4 cellular contexts compared by ENCODE assay signal in genomic region chr9:38324213-38324612, GRCh38.
A peak's percentile ranks its signal among the peaks of the same experiment; 100 is the strongest.
DNase-seq lines count a peak whose midpoint lies in the region; TF ChIP-seq lines count a peak whose summit lies in the region.
"Not testable (repeated sequence)": the region's sequence is repeated elsewhere in the genome, so short reads cannot be mapped to it uniquely, and the experiment has no call there.

No MANE protein-coding gene starts in this region.

- H3K36me3 Mint-ChIP-seq in osteocyte (ENCODE audit: unreplicated experiment) = not testable (repeated sequence)

- TF ChIP-seq CTCF in osteocyte (IDR thresholded peaks at IDR 0.05); testis (IDR thresholded peaks at IDR 0.05): not testable (repeated sequence)

- H3K4me1 ChIP-seq in testis = not testable (repeated sequence)

- H3K27ac ChIP-seq in testis = not testable (repeated sequence)

- not testable (repeated sequence) for H3K36me3 ChIP-seq in MG63; testis (ENCODE audit: low read depth, missing control alignments)

- H3K9me3 ChIP-seq in MG63, testis: not testable (repeated sequence)

- H3K27me3 ChIP-seq in MG63 = peaks cover 16% of the 10 kb centered on the region
- not testable (repeated sequence) for H3K27me3 ChIP-seq in testis

- H3K4me3 ChIP-seq in MG63 (peak overlapping the region; percentile 24), testis (peak overlapping the region; percentile 12 to 31)

- TF ChIP-seq POLR2A in testis (IDR thresholded peaks at IDR 0.05) = not testable (repeated sequence)

- 80% methylated on average over 24 of the region's 27 CpGs; no CpG with 5 or more reads in 1 of the 2 donors for WGBS in testis, 2 donors

- not testable (repeated sequence) for H3K9me3 Mint-ChIP-seq in osteocyte (ENCODE audit: unreplicated experiment)

- intact Hi-C loops in testis (cut with DNase I; ENCODE audit: low total_unique reads) = not testable (repeated sequence)

- H3K27ac Mint-ChIP-seq in osteocyte (ENCODE audit: unreplicated experiment) = not testable (repeated sequence)

- H3K4me3 Mint-ChIP-seq in osteocyte (ENCODE audit: unreplicated experiment) = not testable (repeated sequence)

- not testable (repeated sequence) for DNase-seq in MG63, testis
- DNase-seq in islet precursor cell (peak; percentile 10), osteocyte (ENCODE audit: extremely low spot score, unreplicated experiment) (peak; percentile 77)

- peaks cover 56% of the 10 kb centered on the region for H3K27me3 Mint-ChIP-seq in osteocyte (ENCODE audit: unreplicated experiment)

- not testable (repeated sequence) for H3K4me1 Mint-ChIP-seq in osteocyte (ENCODE audit: unreplicated experiment)
